ENCODE assay signal across 10 cellular contexts in the genomic region with DNA sequence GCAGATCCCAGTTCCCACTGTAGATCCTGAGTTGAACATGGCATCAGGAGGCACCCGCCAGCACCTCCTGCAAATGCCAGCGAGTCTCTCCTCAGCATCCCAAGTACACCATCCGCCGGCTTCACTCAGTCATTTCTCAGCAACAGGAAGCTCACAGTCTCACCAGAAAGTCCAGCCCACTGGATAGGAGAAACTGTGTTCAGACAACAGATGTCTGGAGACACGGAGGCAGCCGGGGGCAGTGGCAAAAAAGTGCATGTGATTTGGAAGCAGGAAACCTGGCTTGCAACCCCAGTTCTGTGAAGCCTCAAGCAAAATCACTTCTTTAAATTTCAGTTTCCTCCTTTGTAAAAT.
DNase-seq lines count a peak whose midpoint lies in the region; ATAC-seq and TF ChIP-seq lines count a peak whose summit lies in the region.
"Had no signal": no experiment of that assay in that cellular context is flagged by ENCODE, and none has a peak within 500 bp of the region (broad histone marks: within the 10 kb centered on the region; RNA-seq: fewer than 3 reads in every experiment).

No MANE protein-coding gene starts in this region.

- no peak overlapping the region for H3K27ac ChIP-seq in CD4-positive, alpha-beta T cell (ENCODE audit: low read depth, low read length)
- H3K27ac ChIP-seq: VCaP had no signal

- POLR2A ChIA-PET in CD4-positive, alpha-beta T cell (lab: Charles Lee), result interaction anchor here (0.7 kb wide), 1 partner anchor 9 kb away, joined by 3 read pairs; no protein-coding TSS in a partner anchor

- peak overlapping the region; percentile 79 for H3K4me3 Mint-ChIP-seq in CD4-positive, alpha-beta T cell
- H3K4me3 Mint-ChIP-seq in T-helper 2 cell treated with Interferon-gamma antibody and Interleukin-4, amounts not matched to agents 5 μg/mL and 100 μg/mL, for 36 hours, result peak overlapping the region; percentile 72

- H3K36me3 Mint-ChIP-seq in CD4-positive, alpha-beta T cell (ENCODE audit: low read depth), result no peaks in the 10 kb centered on the region
- peaks cover 19% of the 10 kb centered on the region for H3K36me3 Mint-ChIP-seq in T-helper 2 cell treated with Interferon-gamma antibody and Interleukin-4, amounts not matched to agents 5 μg/mL and 100 μg/mL, for 36 hours (ENCODE audit: low read depth)

- CTCF ChIA-PET in CD4-positive, alpha-beta T cell (lab: Charles Lee), result no interaction called here

- TF ChIP-seq CTCF in CD4-positive, alpha-beta T cell (IDR thresholded peaks at IDR 0.05), result no peak

- H3K27ac Mint-ChIP-seq in CD4-positive, alpha-beta T cell, result peak overlapping the region; percentile 64
- H3K27ac Mint-ChIP-seq in T-helper 2 cell treated with Interferon-gamma antibody and Interleukin-4, amounts not matched to agents 5 μg/mL and 100 μg/mL, for 36 hours, result peak overlapping the region; percentile 86

- no peaks in the 10 kb centered on the region for H3K27me3 ChIP-seq in CD4-positive, alpha-beta T cell (ENCODE audit: control insufficient read depth, insufficient read depth, low read length)

- intact Hi-C loops in CD4-positive, alpha-beta T cell (cut with DNase I, micrococcal nuclease), result loop anchor here in 1 of 2 experiments (2.0 kb wide), 1 partner anchor 24 kb away; no protein-coding TSS in a partner anchor
- intact Hi-C loops in left ventricle myocardium superior (cut with micrococcal nuclease), result no loop called here

- peaks cover 29% of the 10 kb centered on the region for H3K4me1 Mint-ChIP-seq in CD4-positive, alpha-beta T cell (ENCODE audit: low read depth)
- H3K4me1 Mint-ChIP-seq in T-helper 2 cell treated with Interferon-gamma antibody and Interleukin-4, amounts not matched to agents 5 μg/mL and 100 μg/mL, for 36 hours (ENCODE audit: low read depth), result peaks cover 40% of the 10 kb centered on the region

- no peaks in the 10 kb centered on the region for H3K9me3 ChIP-seq in CD4-positive, alpha-beta T cell (ENCODE audit: control insufficient read depth, low read length)

- H3K9me3 Mint-ChIP-seq in CD4-positive, alpha-beta T cell, result no peaks in the 10 kb centered on the region
- no peaks in the 10 kb centered on the region for H3K9me3 Mint-ChIP-seq in T-helper 2 cell treated with Interferon-gamma antibody and Interleukin-4, amounts not matched to agents 5 μg/mL and 100 μg/mL, for 36 hours

- no peaks in the 10 kb centered on the region for H3K27me3 Mint-ChIP-seq in CD4-positive, alpha-beta T cell
- H3K27me3 Mint-ChIP-seq in T-helper 2 cell treated with Interferon-gamma antibody and Interleukin-4, amounts not matched to agents 5 μg/mL and 100 μg/mL, for 36 hours (ENCODE audit: low read depth), result peaks cover 2% of the 10 kb centered on the region

- ATAC-seq in CD4-positive, alpha-beta T cell (ENCODE audit: poor library complexity), result no peak
- ATAC-seq in GM19438 (IDR thresholded peaks at IDR 0.05; ENCODE audit: low read depth, unreplicated experiment) (peak; percentile 32), left ventricle myocardium superior (no peak)

- no peak for DNase-seq in CD4-positive, alpha-beta T cell
- DNase-seq in T-helper 2 cell treated with Interferon-gamma antibody and Interleukin-4, amounts not matched to agents 5 μg/mL and 100 μg/mL, for 36 hours (ENCODE audit: low spot score), result no peak
- DNase-seq in mesenteric fat pad (ENCODE audit: low spot score) (peak; percentile 67), SW480 (ENCODE audit: low spot score) (no peak), COLO829 (ENCODE audit: low spot score) (no peak), left ventricle myocardium superior (no peak)
- no peak for DNase-seq in central memory CD4-positive, alpha-beta T cell
- DNase-seq: NCI-H1105 treated with DMSO at 0.1 percent for 48 hours had no signal
